Comparison of ENCODE assay signal across 8 cellular contexts in the genomic region with DNA sequence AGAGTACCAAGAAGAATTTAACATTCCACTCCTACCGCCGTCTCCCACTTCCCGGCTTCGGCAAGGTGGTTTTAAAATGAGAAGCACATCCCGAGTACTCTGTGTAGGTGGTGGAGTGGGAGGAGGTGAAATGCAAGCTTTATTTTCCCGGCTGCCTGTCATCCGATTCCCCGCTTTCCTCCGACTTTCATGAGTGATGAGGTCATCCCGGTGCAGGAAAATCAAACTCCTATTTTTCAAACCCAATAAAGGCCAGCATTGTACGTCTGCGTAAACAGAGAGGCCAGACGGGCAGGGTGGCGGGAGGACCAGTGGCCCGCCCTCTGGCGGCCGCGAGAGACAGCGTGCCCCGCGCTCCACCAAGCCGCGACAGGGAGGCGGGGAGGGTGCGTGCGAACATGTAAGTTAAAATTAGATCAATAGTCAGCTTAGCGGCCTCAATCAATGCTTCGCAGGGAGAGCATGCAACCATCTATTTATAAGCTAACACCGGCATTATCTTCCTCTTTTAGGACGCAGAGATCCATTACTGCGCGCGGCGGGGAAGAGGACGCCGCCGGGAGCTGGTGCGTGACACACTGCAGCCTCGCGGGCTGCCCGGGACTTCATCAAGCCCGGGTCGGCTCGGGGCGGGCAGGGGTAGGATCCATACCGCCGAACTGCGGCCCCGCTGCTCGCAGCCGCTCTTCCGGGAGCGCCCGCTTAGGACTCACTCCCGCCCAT.
DNase-seq lines count a peak whose midpoint lies in the region; ATAC-seq and TF ChIP-seq lines count a peak whose summit lies in the region.

No MANE protein-coding gene starts in this region.

- H4K20me1 ChIP-seq in neural cell (ENCODE audit: insufficient read depth) = no peaks in the 10 kb centered on the region

- TF ChIP-seq CTCF in fibroblast of villous mesenchyme (IDR thresholded peaks at IDR 0.05; ENCODE audit: insufficient read depth, low read depth, low read length) (peak; percentile 95), neural cell (IDR thresholded peaks at IDR 0.05; ENCODE audit: poor library complexity, severe bottlenecking) (peak; percentile 95)

- H3K36me3 ChIP-seq in neural cell (ENCODE audit: insufficient read depth, low read length) = no peaks in the 10 kb centered on the region

- H3K79me2 ChIP-seq in neural cell (replicated peaks; ENCODE audit: insufficient read depth, low read length) = no peaks in the 10 kb centered on the region

- TF ChIP-seq RAD21 in neural cell (conservative IDR thresholded peaks at IDR 0.05) = peak; percentile 87

- peak overlapping the region; percentile 89 for H3K4me3 Mint-ChIP-seq in stimulated activated naive CD8-positive, alpha-beta T cell treated with anti-CD3 and anti-CD28 coated beads, Interleukin-15, amount 100 ng/mL, for 72 hours

- no peaks in the 10 kb centered on the region for H3F3A ChIP-seq in neural cell (ENCODE audit: insufficient read depth, low read length, poor library complexity, severe bottlenecking)

- H3K9me3 Mint-ChIP-seq in stimulated activated naive CD8-positive, alpha-beta T cell treated with anti-CD3 and anti-CD28 coated beads, Interleukin-15, amount 100 ng/mL, for 72 hours = no peaks in the 10 kb centered on the region

- H3K27ac Mint-ChIP-seq in stimulated activated naive CD8-positive, alpha-beta T cell treated with anti-CD3 and anti-CD28 coated beads, Interleukin-15, amount 100 ng/mL, for 72 hours = peak overlapping the region; percentile 82 to 88

- H3K27ac ChIP-seq in neural cell (ENCODE audit: low read length) = peak overlapping the region; percentile 54

- peak; percentile 54 for TF ChIP-seq EP300 in neural cell (conservative IDR thresholded peaks at IDR 0.05; ENCODE audit: poor library complexity, severe bottlenecking)

- H2AFZ ChIP-seq in neural cell (ENCODE audit: low read depth, low read length) = peak overlapping the region; percentile 42

- H3K4me3 ChIP-seq in fibroblast of villous mesenchyme (ENCODE audit: low read depth, low read length) = peak overlapping the region; percentile 63
- H3K4me3 ChIP-seq in neural cell (ENCODE audit: low read length) = peak overlapping the region; percentile 72

- DNase-seq in DMS114 treated with DMSO at 0.1 percent for 48 hours (lab: John Stamatoyannopoulos, UW; ENCODE audit: unreplicated experiment) (peak; percentile 30), HuH-7.5 (ENCODE audit: low spot score) (peak; percentile 82), RPMI7951 (ENCODE audit: low read depth) (peak; percentile 74), fibroblast of villous mesenchyme (ENCODE audit: low read depth) (peak; percentile 51)
- peak; percentile 88 for DNase-seq in activated effector memory CD4-positive, alpha-beta T cell treated with anti-CD3 and anti-CD28 coated beads, Interleukin-2, amount 50 U/mL, for 16 hours
- DNase-seq in stimulated activated naive CD8-positive, alpha-beta T cell treated with anti-CD3 and anti-CD28 coated beads, Interleukin-15, amount 100 ng/mL, for 72 hours = peak; percentile 75 to 77

- H3K4me1 Mint-ChIP-seq in stimulated activated naive CD8-positive, alpha-beta T cell treated with anti-CD3 and anti-CD28 coated beads, Interleukin-15, amount 100 ng/mL, for 72 hours = peaks cover 15% of the 10 kb centered on the region

- no peaks in the 10 kb centered on the region for H3K9me3 ChIP-seq in neural cell (ENCODE audit: low read length)

- H3K4me2 ChIP-seq in neural cell (ENCODE audit: low read length) = peak overlapping the region; percentile 45

- peaks cover 6% of the 10 kb centered on the region for H3K27me3 ChIP-seq in neural cell (ENCODE audit: insufficient read depth, low read depth, low read length)

- peak overlapping the region; percentile 61 for H3K9ac ChIP-seq in neural cell (ENCODE audit: low read length)

- H3K9me2 ChIP-seq in neural cell (ENCODE audit: insufficient read depth, low read length) = no peaks in the 10 kb centered on the region

- H3K27me3 Mint-ChIP-seq in stimulated activated naive CD8-positive, alpha-beta T cell treated with anti-CD3 and anti-CD28 coated beads, Interleukin-15, amount 100 ng/mL, for 72 hours = no peaks in the 10 kb centered on the region

- ATAC-seq in GM21576 (IDR thresholded peaks at IDR 0.05; ENCODE audit: unreplicated experiment) = peak; percentile 97
- ATAC-seq in stimulated activated naive CD8-positive, alpha-beta T cell treated with anti-CD3 and anti-CD28 coated beads, Interleukin-15, amount 100 ng/mL, for 72 hours = peak; percentile 95

TF ChIP-seq in neural cell, 6 proteins besides CTCF, POLR2A, EP300 and RAD21:
- TF ChIP-seq, protein P1, sequence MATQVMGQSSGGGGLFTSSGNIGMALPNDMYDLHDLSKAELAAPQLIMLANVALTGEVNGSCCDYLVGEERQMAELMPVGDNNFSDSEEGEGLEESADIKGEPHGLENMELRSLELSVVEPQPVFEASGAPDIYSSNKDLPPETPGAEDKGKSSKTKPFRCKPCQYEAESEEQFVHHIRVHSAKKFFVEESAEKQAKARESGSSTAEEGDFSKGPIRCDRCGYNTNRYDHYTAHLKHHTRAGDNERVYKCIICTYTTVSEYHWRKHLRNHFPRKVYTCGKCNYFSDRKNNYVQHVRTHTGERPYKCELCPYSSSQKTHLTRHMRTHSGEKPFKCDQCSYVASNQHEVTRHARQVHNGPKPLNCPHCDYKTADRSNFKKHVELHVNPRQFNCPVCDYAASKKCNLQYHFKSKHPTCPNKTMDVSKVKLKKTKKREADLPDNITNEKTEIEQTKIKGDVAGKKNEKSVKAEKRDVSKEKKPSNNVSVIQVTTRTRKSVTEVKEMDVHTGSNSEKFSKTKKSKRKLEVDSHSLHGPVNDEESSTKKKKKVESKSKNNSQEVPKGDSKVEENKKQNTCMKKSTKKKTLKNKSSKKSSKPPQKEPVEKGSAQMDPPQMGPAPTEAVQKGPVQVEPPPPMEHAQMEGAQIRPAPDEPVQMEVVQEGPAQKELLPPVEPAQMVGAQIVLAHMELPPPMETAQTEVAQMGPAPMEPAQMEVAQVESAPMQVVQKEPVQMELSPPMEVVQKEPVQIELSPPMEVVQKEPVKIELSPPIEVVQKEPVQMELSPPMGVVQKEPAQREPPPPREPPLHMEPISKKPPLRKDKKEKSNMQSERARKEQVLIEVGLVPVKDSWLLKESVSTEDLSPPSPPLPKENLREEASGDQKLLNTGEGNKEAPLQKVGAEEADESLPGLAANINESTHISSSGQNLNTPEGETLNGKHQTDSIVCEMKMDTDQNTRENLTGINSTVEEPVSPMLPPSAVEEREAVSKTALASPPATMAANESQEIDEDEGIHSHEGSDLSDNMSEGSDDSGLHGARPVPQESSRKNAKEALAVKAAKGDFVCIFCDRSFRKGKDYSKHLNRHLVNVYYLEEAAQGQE (IDR thresholded peaks at IDR 0.05; ENCODE audit: borderline replicate concordance) = no peak
- TF ChIP-seq SMC3 (conservative IDR thresholded peaks at IDR 0.05; ENCODE audit: poor library complexity) = peak; percentile 97
- TF ChIP-seq MXI1 (conservative IDR thresholded peaks at IDR 0.05; ENCODE audit: poor library complexity, severe bottlenecking) = peak; percentile 66
- TF ChIP-seq TAF1 (IDR thresholded peaks at IDR 0.05; ENCODE audit: low read depth) = no peak
- TF ChIP-seq EZH2 (IDR thresholded peaks at IDR 0.05; ENCODE audit: borderline replicate concordance, insufficient read depth, low read length, poor library complexity, severe bottlenecking) = no peak
- peak; percentile 79 for TF ChIP-seq POLR2AphosphoS5 (IDR thresholded peaks at IDR 0.05)

Comparison
In these comparisons a context has a peak if more than half of its experiments do, and no peak if none do; other contexts are left out.
1. Peak in every context shown above with its lines: DNase-seq, ATAC-seq, H3K4me3 ChIP-seq and H3K27ac ChIP-seq.
2. DNase-seq: peak in every context shown above with its lines; median percentile 88 in activated effector memory CD4-positive, alpha-beta T cell treated with anti-CD3 and anti-CD28 coated beads, Interleukin-2, amount 50 U/mL, for 16 hours; 82 in HuH-7.5; 76 in stimulated activated naive CD8-positive, alpha-beta T cell treated with anti-CD3 and anti-CD28 coated beads, Interleukin-15, amount 100 ng/mL, for 72 hours; 74 in RPMI7951; 51 in fibroblast of villous mesenchyme; 30 in DMS114 treated with DMSO at 0.1 percent for 48 hours.